Comparison of ENCODE assay signal across 28 cellular contexts in genomic region chr9:16524823-16525222, GRCh38.
"Had no signal": no experiment of that assay in that cellular context is flagged by ENCODE, and none has a peak within 500 bp of the region (broad histone marks: within the 10 kb centered on the region; RNA-seq: fewer than 3 reads in every experiment).

No MANE protein-coding gene starts in this region.

- H3K27ac Mint-ChIP-seq: effector memory CD8-positive, alpha-beta T cell; naive thymus-derived CD4-positive, alpha-beta T cell; nephron progenitor cell; stimulated activated naive CD8-positive, alpha-beta T cell treated with anti-CD3 and anti-CD28 coated beads, Interleukin-15, amount 100 ng/mL, for 72 hours had no signal

- ATAC-seq: effector memory CD8-positive, alpha-beta T cell; gastroesophageal sphincter; heart right ventricle; left cardiac atrium; left lung; naive thymus-derived CD4-positive, alpha-beta T cell; sciatic nerve; stimulated activated naive CD8-positive, alpha-beta T cell treated with anti-CD3 and anti-CD28 coated beads, Interleukin-15, amount 100 ng/mL, for 72 hours; upper lobe of right lung had no signal

- H3K27ac ChIP-seq: heart right ventricle, left lung, prostate gland, right atrium auricular region, suprapubic skin, transverse colon, upper lobe of right lung, vagina had no signal

- H3K27me3 Mint-ChIP-seq: effector memory CD8-positive, alpha-beta T cell had no signal

- FAIRE-seq: islet of Langerhans had no signal

- H3K9me3 ChIP-seq: gastroesophageal sphincter, heart right ventricle, left lung, prostate gland, right atrium auricular region, suprapubic skin, transverse colon, upper lobe of right lung, vagina had no signal

- H3K4me1 Mint-ChIP-seq: naive thymus-derived CD4-positive, alpha-beta T cell; stimulated activated naive CD8-positive, alpha-beta T cell treated with anti-CD3 and anti-CD28 coated beads, Interleukin-15, amount 100 ng/mL, for 72 hours had no signal

- DNase-seq: cortex of kidney; effector memory CD8-positive, alpha-beta T cell; glutamatergic neuron; heart right ventricle; hippocampal formation; left cardiac atrium; left lung; mesenchymal stem cell; midbrain; naive thymus-derived CD4-positive, alpha-beta T cell; nephron progenitor cell; nucleus accumbens; stimulated activated CD4-positive, alpha-beta T cell treated with anti-CD3 and anti-CD28 coated beads, Interleukin-12 subunit alpha, Interleukin-12 subunit beta, amount 100 ng/mL, for 4 hours; stimulated activated CD4-positive, alpha-beta T cell treated with anti-CD3 and anti-CD28 coated beads, Interleukin-1b, Interleukin-23, amount 100 ng/mL, for 48 hours; stimulated activated CD4-positive, alpha-beta T cell treated with anti-CD3 and anti-CD28 coated beads, Interleukin-4, amount 100 ng/mL, for 1 hour; stimulated activated CD8-positive, alpha-beta memory T cell treated with anti-CD3 and anti-CD28 coated beads, Interleukin-4, amount 100 ng/mL, for 48 hours; stimulated activated naive CD4-positive, alpha-beta T cell; stimulated activated naive CD8-positive, alpha-beta T cell treated with anti-CD3 and anti-CD28 coated beads, Interleukin-15, amount 100 ng/mL, for 72 hours; transverse colon; upper lobe of right lung had no signal

- H3K4me2 ChIP-seq: smooth muscle cell had no signal

- H3K27me3 ChIP-seq: gastroesophageal sphincter, left lung, right atrium auricular region, suprapubic skin, transverse colon, upper lobe of right lung, vagina had no signal

- H3K36me3 Mint-ChIP-seq: naive thymus-derived CD4-positive, alpha-beta T cell had no signal

- H3K4me3 ChIP-seq: gastroesophageal sphincter, heart right ventricle, left lung, prostate gland, right atrium auricular region, smooth muscle cell, suprapubic skin, transverse colon, upper lobe of right lung, vagina had no signal

- H3K9me3 Mint-ChIP-seq: stimulated activated naive CD8-positive, alpha-beta T cell treated with anti-CD3 and anti-CD28 coated beads, Interleukin-15, amount 100 ng/mL, for 72 hours had no signal

- H3K4me1 ChIP-seq: prostate gland had no signal

- H3K4me3 Mint-ChIP-seq: effector memory CD8-positive, alpha-beta T cell; naive thymus-derived CD4-positive, alpha-beta T cell; nephron progenitor cell; stimulated activated naive CD8-positive, alpha-beta T cell treated with anti-CD3 and anti-CD28 coated beads, Interleukin-15, amount 100 ng/mL, for 72 hours had no signal

- H3K36me3 ChIP-seq: gastroesophageal sphincter, heart right ventricle, left lung, prostate gland, right atrium auricular region, suprapubic skin, transverse colon, upper lobe of right lung, vagina had no signal
